In the genomic region with DNA sequence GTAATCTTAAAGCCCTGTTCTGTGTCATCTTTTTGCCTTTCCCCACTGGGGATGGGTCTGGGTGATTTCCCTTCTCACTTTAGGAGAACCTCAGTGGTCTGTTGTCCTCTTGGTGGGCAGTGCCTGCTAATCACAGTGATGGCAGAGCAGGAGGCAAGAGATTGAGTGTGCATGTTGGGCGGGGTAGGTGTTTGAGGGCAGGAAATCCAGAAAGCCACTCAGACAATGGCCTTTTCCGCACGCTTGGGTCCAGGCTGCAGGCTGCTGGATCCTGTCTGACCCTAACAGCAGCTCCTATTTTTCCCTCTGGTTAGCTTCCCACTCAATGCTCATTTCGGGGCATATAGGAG, we compare ENCODE assay signal across 2 cellular contexts.
TF ChIP-seq lines count a peak whose summit lies in the region.

No MANE protein-coding gene starts in this region.

TF ChIP-seq in liver, 16 proteins besides CTCF, POLR2A, EP300 and RAD21:
- TF ChIP-seq NR2F2 (IDR thresholded peaks at IDR 0.05) (peak; percentile 18), JUND (IDR thresholded peaks at IDR 0.05) (no peak)

TF ChIP-seq in HepG2, 621 proteins besides CTCF, POLR2A, EP300 and RAD21:
- TF ChIP-seq GTF2F1 (IDR thresholded peaks at IDR 0.05; ENCODE audit: low read length) (no peak), LCORL (IDR thresholded peaks at IDR 0.05) (no peak), LCORL (CRISPR knock-in tag; IDR thresholded peaks at IDR 0.05) (no peak), THAP9 (CRISPR knock-in tag; IDR thresholded peaks at IDR 0.05; ENCODE audit: borderline replicate concordance) (no peak), ZNF263 (CRISPR knock-in tag; IDR thresholded peaks at IDR 0.05) (no peak), ZNF337 (CRISPR knock-in tag; IDR thresholded peaks at IDR 0.05; ENCODE audit: borderline replicate concordance, low read depth) (no peak), ADNP (CRISPR knock-in tag; IDR thresholded peaks at IDR 0.05) (no peak), MATR3 (CRISPR knock-in tag; IDR thresholded peaks at IDR 0.05) (no peak), MIER2 (CRISPR knock-in tag; IDR thresholded peaks at IDR 0.05) (no peak), FOSL2 (CRISPR knock-in tag; IDR thresholded peaks at IDR 0.05) (no peak)
- TF ChIP-seq, protein P1, sequence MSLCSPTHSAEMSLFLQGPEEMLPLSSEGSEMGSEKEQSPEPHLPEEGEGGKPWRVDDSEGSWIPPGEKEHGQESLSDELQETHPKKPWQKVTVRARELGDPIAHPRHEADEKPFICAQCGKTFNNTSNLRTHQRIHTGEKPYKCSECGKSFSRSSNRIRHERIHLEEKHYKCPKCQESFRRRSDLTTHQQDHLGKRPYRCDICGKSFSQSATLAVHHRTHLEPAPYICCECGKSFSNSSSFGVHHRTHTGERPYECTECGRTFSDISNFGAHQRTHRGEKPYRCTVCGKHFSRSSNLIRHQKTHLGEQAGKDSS (CRISPR knock-in tag; IDR thresholded peaks at IDR 0.05; ENCODE audit: borderline replicate concordance, low read depth) = no peak
